Comparison of ENCODE assay signal across 8 cellular contexts in the genomic region with DNA sequence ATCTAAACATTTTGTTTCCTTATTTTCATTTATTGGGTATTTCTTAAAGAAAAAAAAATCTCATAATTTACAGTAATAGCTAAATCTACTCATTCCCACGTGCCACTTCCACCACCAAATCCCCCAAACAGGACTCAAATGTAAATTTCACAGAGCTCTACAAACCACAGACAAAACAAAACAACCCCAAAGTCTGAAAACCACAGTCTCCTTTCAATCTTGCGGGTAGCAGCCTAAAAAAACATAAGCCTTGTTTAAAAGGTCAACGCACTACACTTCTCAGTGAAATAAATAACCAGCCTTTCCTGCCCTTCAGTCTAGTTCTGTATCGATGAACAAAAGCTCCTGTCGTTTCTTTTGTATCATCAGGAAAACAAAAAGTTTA.
DNase-seq lines count a peak whose midpoint lies in the region; ATAC-seq, FAIRE-seq and TF ChIP-seq lines count a peak whose summit lies in the region.

No MANE protein-coding gene starts in this region.

- POLR2A ChIA-PET in SK-N-SH (lab: Yijun Ruan, JAX), result interaction anchor here (1.4 to 1.7 kb wide), 3 partner anchors 10 to 39 kb away, joined by 3 to 6 read pairs (median 3); no protein-coding TSS in a partner anchor

- peaks cover 0 to 22% of the 10 kb centered on the region in 2 experiments; a peak in 2 of 4 replicates for H3K4me1 ChIP-seq in SK-N-SH (ENCODE audit: control insufficient read depth in 1 of 2, insufficient read depth in 2 of 2, low read depth in 1 of 2, low read length in 1 of 2)
- H3K4me1 ChIP-seq in rectal smooth muscle tissue (ENCODE audit: control insufficient read depth, insufficient read depth, low read length), result no peaks in the 10 kb centered on the region

- peak overlapping the region; percentile 83; the same call in 1 of the 2 replicates for H2AFZ ChIP-seq in SK-N-SH (ENCODE audit: low read depth)

- H3K79me2 ChIP-seq in SK-N-SH (ENCODE audit: insufficient read depth), result no peaks in the 10 kb centered on the region

- no peaks in the 10 kb centered on the region for H3K36me3 ChIP-seq in SK-N-SH (replicated peaks in 1 of 2; ENCODE audit: control insufficient read depth in 1 of 2, insufficient read depth in 2 of 2, low read length in 1 of 2)
- no peaks in the 10 kb centered on the region for H3K36me3 ChIP-seq in rectal smooth muscle tissue (ENCODE audit: control insufficient read depth, insufficient read depth, low read length)

- H3K27me3 ChIP-seq in SK-N-SH (ENCODE audit: insufficient read depth), result no peaks in the 10 kb centered on the region
- H3K27me3 ChIP-seq in rectal smooth muscle tissue (ENCODE audit: control insufficient read depth, insufficient read depth, low read length), result no peaks in the 10 kb centered on the region

- TF ChIP-seq CTCF in SK-N-SH (IDR thresholded peaks at IDR 0.05), result no peak

- peak; percentile 36 for ATAC-seq in GM19023 (IDR thresholded peaks at IDR 0.05; ENCODE audit: unreplicated experiment)
- ATAC-seq in HG02884 (IDR thresholded peaks at IDR 0.05; ENCODE audit: unreplicated experiment), result peak; percentile 14

- DNase-seq in SK-N-SH, result no peak
- peak; percentile 10 for DNase-seq in fibroblast of peridontal ligament (ENCODE audit: extremely low read depth)
- DNase-seq in erythroblast (lab: John Stamatoyannopoulos, UW), result no peak
- DNase-seq in NCI-H2029 (lab: John Stamatoyannopoulos, UW), result no peak
- DNase-seq in H54 (ENCODE audit: insufficient read length, low spot score), result no peak

- no peaks in the 10 kb centered on the region for H3F3A ChIP-seq in SK-N-SH (replicated peaks; ENCODE audit: insufficient read depth)

- peak overlapping the region; percentile 19; the same call in 1 of the 2 replicates for H3K9ac ChIP-seq in SK-N-SH
- H3K9ac ChIP-seq in rectal smooth muscle tissue (ENCODE audit: low read length), result peak overlapping the region; percentile 47

- TF ChIP-seq POLR2A in erythroblast (IDR thresholded peaks at IDR 0.05; ENCODE audit: low read length), result no peak
- no peak for TF ChIP-seq POLR2A in H54 (IDR thresholded peaks at IDR 0.05; ENCODE audit: low read depth, low read length)

- no peak for FAIRE-seq in H54 (lab: Jason Lieb, UNC)

- TF ChIP-seq RAD21 in SK-N-SH (IDR thresholded peaks at IDR 0.05; ENCODE audit: low read length), result no peak

- no peaks in the 10 kb centered on the region for H3K9me3 ChIP-seq in SK-N-SH

- H3K9me2 ChIP-seq in SK-N-SH, result no peaks in the 10 kb centered on the region

- H3K4me3 ChIP-seq in SK-N-SH (ENCODE audit: low read depth in 2 of 2, low read length in 1 of 2) (peak overlapping the region; percentile 42 to 53), rectal smooth muscle tissue (ENCODE audit: low read length) (peak overlapping the region; percentile 67)

- H4K20me1 ChIP-seq in SK-N-SH (ENCODE audit: insufficient read depth), result no peaks in the 10 kb centered on the region

- H3K27ac ChIP-seq in SK-N-SH (ENCODE audit: low read depth in 2 of 2, low read length in 1 of 2) (peak overlapping the region; percentile 7 to 93; a peak in 3 of 4 replicates), rectal smooth muscle tissue (ENCODE audit: low read depth, low read length) (peak overlapping the region; percentile 55)

- H3K4me2 ChIP-seq in SK-N-SH, result peak overlapping the region; percentile 76

- 14% methylated on average over 5 of the region's 5 CpGs for WGBS in SK-N-SH (ENCODE audit: low lambda C conversion rate)

- no peak for TF ChIP-seq EP300 in SK-N-SH (IDR thresholded peaks at IDR 0.05; ENCODE audit: borderline replicate concordance in 1 of 2, low read depth in 1 of 2, low read length in 1 of 2)

- CTCF ChIA-PET in SK-N-SH (lab: Yijun Ruan, JAX), result interaction anchor here (0.6 to 2.6 kb wide), 8 partner anchors 19 to 1807 kb away, joined by 3 to 16 read pairs (median 4); no protein-coding TSS in a partner anchor

TF ChIP-seq in SK-N-SH, 30 proteins besides CTCF, POLR2A, EP300 and RAD21:
- TF ChIP-seq, protein P1, sequence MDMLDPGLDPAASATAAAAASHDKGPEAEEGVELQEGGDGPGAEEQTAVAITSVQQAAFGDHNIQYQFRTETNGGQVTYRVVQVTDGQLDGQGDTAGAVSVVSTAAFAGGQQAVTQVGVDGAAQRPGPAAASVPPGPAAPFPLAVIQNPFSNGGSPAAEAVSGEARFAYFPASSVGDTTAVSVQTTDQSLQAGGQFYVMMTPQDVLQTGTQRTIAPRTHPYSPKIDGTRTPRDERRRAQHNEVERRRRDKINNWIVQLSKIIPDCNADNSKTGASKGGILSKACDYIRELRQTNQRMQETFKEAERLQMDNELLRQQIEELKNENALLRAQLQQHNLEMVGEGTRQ (IDR thresholded peaks at IDR 0.05; ENCODE audit: borderline replicate concordance, low read depth, low read length), result no peak
- TF ChIP-seq SMC3 (IDR thresholded peaks at IDR 0.05; ENCODE audit: low read depth, low read length) (no peak), POLR2AphosphoS5 (IDR thresholded peaks at IDR 0.05; ENCODE audit: low read depth, low read length) (no peak), RXRA (IDR thresholded peaks at IDR 0.05; ENCODE audit: borderline replicate concordance, low read depth) (no peak), RCOR1 (IDR thresholded peaks at IDR 0.05; ENCODE audit: low read length) (no peak), JUND (IDR thresholded peaks at IDR 0.05) (no peak), NFIC (IDR thresholded peaks at IDR 0.05; ENCODE audit: borderline replicate concordance) (no peak), MXI1 (IDR thresholded peaks at IDR 0.05; ENCODE audit: low read depth, low read length) (no peak), FOXM1 (IDR thresholded peaks at IDR 0.05; ENCODE audit: low read depth) (no peak), CHD2 (IDR thresholded peaks at IDR 0.05; ENCODE audit: low read length, partially characterized antibody) (no peak), ELF1 (IDR thresholded peaks at IDR 0.05) (no peak), FOSL2 (IDR thresholded peaks at IDR 0.05; ENCODE audit: borderline replicate concordance, low read depth) (no peak)
